20 cellular contexts compared by ENCODE assay signal in the genomic region with DNA sequence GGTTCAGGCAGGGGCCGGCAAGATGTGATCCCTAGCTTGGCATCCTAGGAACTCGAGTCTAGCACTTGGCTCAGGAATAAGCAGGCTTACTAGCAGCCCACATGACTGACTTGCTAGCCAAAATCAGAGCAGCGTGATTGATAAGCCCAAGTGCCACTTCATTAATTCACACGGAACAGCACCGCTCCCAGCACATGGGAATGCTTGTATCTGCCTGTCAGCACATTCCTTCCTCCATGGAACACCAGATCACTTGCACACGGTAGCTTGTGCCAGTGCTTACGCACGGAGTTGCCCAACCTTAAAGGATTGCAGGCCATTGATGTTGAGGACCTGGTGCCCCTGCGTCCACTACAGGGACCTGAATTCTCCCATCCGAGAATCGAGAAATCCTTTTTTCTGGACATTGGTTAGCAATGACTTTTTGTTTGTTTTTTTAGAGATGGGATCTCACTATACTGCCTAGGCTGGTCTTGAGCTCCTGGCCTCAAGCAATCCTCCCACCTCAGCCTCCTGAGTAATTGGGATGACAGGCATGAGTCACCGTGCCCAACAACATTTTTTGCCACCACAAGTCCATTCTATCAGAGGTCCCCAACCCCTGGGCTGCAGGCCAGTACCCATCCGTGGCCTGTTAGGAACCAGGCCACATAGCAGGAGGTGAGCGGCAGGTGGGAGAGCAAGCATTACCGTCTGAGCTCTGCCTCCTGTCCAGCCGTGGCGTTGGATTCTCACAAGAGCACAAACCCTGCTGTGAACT. TPM values are rescaled to one million over a fixed set of nuclear protein-coding genes. Genes with fewer than 3 reads are reported as not detected.
A peak's percentile ranks its signal among the peaks of the same experiment; 100 is the strongest.
DNase-seq lines count a peak whose midpoint lies in the region; ATAC-seq and TF ChIP-seq lines count a peak whose summit lies in the region.
"Had no signal": no experiment of that assay in that cellular context is flagged by ENCODE, and none has a peak within 500 bp of the region (broad histone marks: within the 10 kb centered on the region; RNA-seq: fewer than 3 reads in every experiment).

No MANE protein-coding gene starts in this region.

- no peaks in the 10 kb centered on the region for H3K79me1 ChIP-seq in trophoblast cell (ENCODE audit: low read length)

- H4K8ac ChIP-seq in trophoblast cell (ENCODE audit: low read depth, low read length): no peak overlapping the region

- no peaks in the 10 kb centered on the region for H3K9me3 ChIP-seq in BLaER1 treated with 17β-estradiol and CSF1 and Interleukin-3, amounts not matched to agents 10 nM and 100 nM (replicated peaks in 1 of 11)
- H3K9me3 ChIP-seq in PC-3 (ENCODE audit: low read length): no peaks in the 10 kb centered on the region
- peaks cover 1% of the 10 kb centered on the region for H3K9me3 ChIP-seq in trophoblast cell (ENCODE audit: insufficient read depth, low read depth, low read length)
- no peaks in the 10 kb centered on the region for H3K9me3 ChIP-seq in CD4-positive, alpha-beta memory T cell (ENCODE audit: control insufficient read depth in 1 of 2, low read length in 2 of 2)

- 0 out of 2 replicates have a peak, but pooled peaks have one; percentile 15 for ATAC-seq in PC-3
- ATAC-seq in Right ventricle myocardium superior (ENCODE audit: poor library complexity): peak; percentile 79
- ATAC-seq in HG02642 (IDR thresholded peaks at IDR 0.05; ENCODE audit: poor library complexity, unreplicated experiment): no peak
- no peak for ATAC-seq in HG02571 (IDR thresholded peaks at IDR 0.05; ENCODE audit: unreplicated experiment)
- ATAC-seq: activated naive CD8-positive, alpha-beta T cell treated with anti-CD3 and anti-CD28 coated beads, Interleukin-2, amount 50 U/mL, for 24 hours; stimulated activated naive CD8-positive, alpha-beta T cell treated with anti-CD3 and anti-CD28 coated beads, Interleukin-15, Interleukin-2, amounts not matched to agents 100 U/mL and 50 U/mL, for 24 hours had no signal

- H3K4me3 Mint-ChIP-seq in CD4-positive, alpha-beta memory T cell: no peak overlapping the region
- H3K4me3 Mint-ChIP-seq: activated naive CD8-positive, alpha-beta T cell treated with anti-CD3 and anti-CD28 coated beads, Interleukin-2, amount 50 U/mL, for 24 hours; nephron had no signal

- H3K4me1 Mint-ChIP-seq in CD4-positive, alpha-beta memory T cell: peaks cover 0 to under 1% (median 0%) of the 10 kb centered on the region in 4 donors

- H3K9ac ChIP-seq in BLaER1 treated with 17β-estradiol and CSF1 and Interleukin-3, amounts not matched to agents 10 nM and 100 nM: no peak overlapping the region
- H3K9ac ChIP-seq in PC-3 (ENCODE audit: low read length) (no peak overlapping the region), trophoblast cell (ENCODE audit: low read length) (no peak overlapping the region)

- no peak overlapping the region for H3K14ac ChIP-seq in trophoblast cell (ENCODE audit: low read length)

- peak overlapping the region in 8 of 11 experiments; percentile 2 to 80 (median 62); a peak in 11 of 22 replicates for H3K4me2 ChIP-seq in BLaER1 treated with 17β-estradiol and CSF1 and Interleukin-3, amounts not matched to agents 10 nM and 100 nM
- no peak overlapping the region for H3K4me2 ChIP-seq in PC-3 (ENCODE audit: low read length)
- H3K4me2 ChIP-seq in trophoblast cell (ENCODE audit: low read length): no peak overlapping the region

- H2BK120ac ChIP-seq in trophoblast cell (ENCODE audit: insufficient read depth, low read length, poor library complexity): no peak overlapping the region

- H3K18ac ChIP-seq in trophoblast cell (ENCODE audit: low read length): no peak overlapping the region

- H2AK5ac ChIP-seq in trophoblast cell (ENCODE audit: low read length): no peak overlapping the region

- no peak overlapping the region for H4K12ac ChIP-seq in trophoblast cell (ENCODE audit: low read depth, low read length)

- H2AFZ ChIP-seq in PC-3 (ENCODE audit: low read length): no peak overlapping the region
- no peak overlapping the region for H2AFZ ChIP-seq in trophoblast cell (ENCODE audit: insufficient read depth, low read length, poor library complexity)

- H2BK12ac ChIP-seq in trophoblast cell (ENCODE audit: low read length): no peak overlapping the region

- no peaks in the 10 kb centered on the region for H3K9me2 ChIP-seq in PC-3 (replicated peaks; ENCODE audit: low read length)

- no peak overlapping the region for H2BK5ac ChIP-seq in trophoblast cell (ENCODE audit: low read depth, low read length, poor library complexity)

- no peak overlapping the region for H3K27ac Mint-ChIP-seq in CD4-positive, alpha-beta memory T cell
- H3K27ac Mint-ChIP-seq: activated naive CD8-positive, alpha-beta T cell treated with anti-CD3 and anti-CD28 coated beads, Interleukin-2, amount 50 U/mL, for 24 hours; nephron had no signal

- H3K4me1 ChIP-seq in BLaER1 treated with 17β-estradiol and CSF1 and Interleukin-3, amounts not matched to agents 10 nM and 100 nM: peaks cover 35 to 99% (median 96%) of the 10 kb centered on the region in 10 experiments
- H3K4me1 ChIP-seq in PC-3 (ENCODE audit: insufficient read depth, low read length): no peaks in the 10 kb centered on the region; the same call in 1 of the 2 replicates
- no peaks in the 10 kb centered on the region for H3K4me1 ChIP-seq in trophoblast cell (ENCODE audit: control insufficient read depth in 1 of 2, insufficient read depth in 2 of 2, low read length in 2 of 2)
- no peaks in the 10 kb centered on the region for H3K4me1 ChIP-seq in CD4-positive, alpha-beta memory T cell (ENCODE audit: insufficient read depth, low read length)

- H3K36me3 ChIP-seq in BLaER1 treated with 17β-estradiol and CSF1 and Interleukin-3, amounts not matched to agents 10 nM and 100 nM: no peaks in the 10 kb centered on the region
- H3K36me3 ChIP-seq in PC-3 (ENCODE audit: low read depth, low read length) (no peaks in the 10 kb centered on the region), trophoblast cell (ENCODE audit: control insufficient read depth in 1 of 2, insufficient read depth in 2 of 2, low read length in 2 of 2) (peaks cover 0 to 2% of the 10 kb centered on the region in 2 experiments)
- no peaks in the 10 kb centered on the region for H3K36me3 ChIP-seq in CD4-positive, alpha-beta memory T cell (ENCODE audit: insufficient read depth, low read length)

- DNase-seq in PC-3 (peak; percentile 38), Right ventricle myocardium superior (peak; percentile 82), trophoblast cell (peak; percentile 36 to 56), NCI-H146 (lab: John Stamatoyannopoulos, UW) (no peak)
- no peak for DNase-seq in CD4-positive, alpha-beta memory T cell
- DNase-seq: activated CD4-positive, alpha-beta T cell treated with anti-CD3 and anti-CD28 coated beads for 4 hours; activated naive CD8-positive, alpha-beta T cell treated with anti-CD3 and anti-CD28 coated beads, Interleukin-2, amount 50 U/mL, for 24 hours; DMS53; HCEC 1CT; Karpas-422; NCI-H187 treated with DMSO at 0.1 percent for 48 hours; NCI-H526; stimulated activated naive CD8-positive, alpha-beta T cell treated with anti-CD3 and anti-CD28 coated beads, Interleukin-15, Interleukin-2, amounts not matched to agents 100 U/mL and 50 U/mL, for 24 hours had no signal

- peaks cover 0 to 16% (median 0%) of the 10 kb centered on the region in 11 experiments; a peak in 1 of 22 replicates for H3K27me3 ChIP-seq in BLaER1 treated with 17β-estradiol and CSF1 and Interleukin-3, amounts not matched to agents 10 nM and 100 nM
- H3K27me3 ChIP-seq in PC-3 (ENCODE audit: low read length) (no peaks in the 10 kb centered on the region), trophoblast cell (ENCODE audit: insufficient read depth, low read length) (no peaks in the 10 kb centered on the region)
- H3K27me3 ChIP-seq in CD4-positive, alpha-beta memory T cell (ENCODE audit: insufficient read depth, low read length): no peaks in the 10 kb centered on the region

- peaks cover 0 to 18% (median 7%) of the 10 kb centered on the region in 11 experiments; a peak in 12 of 22 replicates for H4K20me1 ChIP-seq in BLaER1 treated with 17β-estradiol and CSF1 and Interleukin-3, amounts not matched to agents 10 nM and 100 nM
- H4K20me1 ChIP-seq in PC-3 (ENCODE audit: low read length): no peaks in the 10 kb centered on the region

- POLR2A ChIA-PET in PC-3 (lab: Charles Lee; ENCODE audit: unreplicated experiment): no interaction called here
- POLR2A ChIA-PET in CD4-positive, alpha-beta memory T cell (lab: Charles Lee; ENCODE audit: partially characterized antibody): no interaction called here

- no peaks in the 10 kb centered on the region for H3K79me2 ChIP-seq in PC-3 (ENCODE audit: low read length)
- no peaks in the 10 kb centered on the region for H3K79me2 ChIP-seq in trophoblast cell (ENCODE audit: control insufficient read depth, insufficient read depth, low read length, poor library complexity)

- intact Hi-C loops in PC-3 (cut with micrococcal nuclease): no loop called here
- intact Hi-C loops in Right ventricle myocardium superior (cut with DNase I): no loop called here
- intact Hi-C loops in CD4-positive, alpha-beta memory T cell (cut with micrococcal nuclease): loop anchor here (10.0 kb wide), 1 partner anchor 202 kb away; no protein-coding TSS in a partner anchor

- no TSS peak for BruUV-seq in PC-3 (replicated peaks; lab: Mats Ljungman, UMichigan)

- no peaks in the 10 kb centered on the region for H3K9me3 Mint-ChIP-seq in CD4-positive, alpha-beta memory T cell
- H3K9me3 Mint-ChIP-seq: activated naive CD8-positive, alpha-beta T cell treated with anti-CD3 and anti-CD28 coated beads, Interleukin-2, amount 50 U/mL, for 24 hours; nephron had no signal

- peaks cover 31 to 39% of the 10 kb centered on the region in 2 donors for H3K27me3 Mint-ChIP-seq in CD4-positive, alpha-beta memory T cell

- H4K91ac ChIP-seq in trophoblast cell (ENCODE audit: low read depth, low read length): no peak overlapping the region

- no peak overlapping the region for H3K27ac ChIP-seq in BLaER1 treated with 17β-estradiol and CSF1 and Interleukin-3, amounts not matched to agents 10 nM and 100 nM
- no peak overlapping the region for H3K27ac ChIP-seq in PC-3 (ENCODE audit: low read length)
- no peak overlapping the region for H3K27ac ChIP-seq in trophoblast cell (ENCODE audit: low read depth, low read length)
- H3K27ac ChIP-seq in CD4-positive, alpha-beta memory T cell (ENCODE audit: low read depth, low read length): no peak overlapping the region
- H3K27ac ChIP-seq: RWPE1, skin epidermis had no signal

- peak overlapping the region; percentile 30 for H3K23ac ChIP-seq in trophoblast cell (ENCODE audit: low read length)

- WGBS in trophoblast cell (ENCODE audit: extremely low coverage, insufficient coverage, insufficient read length): no CpG with 5 or more reads among the region's 17 CpGs

- TF ChIP-seq CTCF in PC-3 (conservative IDR thresholded peaks at IDR 0.05; ENCODE audit: low read depth, low read length): no peak

- H3K36me3 Mint-ChIP-seq in CD4-positive, alpha-beta memory T cell: no peaks in the 10 kb centered on the region

- CTCF ChIA-PET in PC-3 (lab: Charles Lee): no interaction called here
- CTCF ChIA-PET in CD4-positive, alpha-beta memory T cell (lab: Charles Lee; ENCODE audit: partially characterized antibody): no interaction called here

- no peaks in the 10 kb centered on the region for H3F3A ChIP-seq in PC-3 (ENCODE audit: low read length, unreplicated experiment)

- H3K4ac ChIP-seq in trophoblast cell (ENCODE audit: low read depth, low read length): no peak overlapping the region

- H3K4me3 ChIP-seq in BLaER1 treated with 17β-estradiol and CSF1 and Interleukin-3, amounts not matched to agents 10 nM and 100 nM: no peak overlapping the region
- H3K4me3 ChIP-seq in PC-3 (ENCODE audit: low read length): no peak overlapping the region
- no peak overlapping the region for H3K4me3 ChIP-seq in trophoblast cell (ENCODE audit: low read depth, low read length)
- no peak overlapping the region for H3K4me3 ChIP-seq in CD4-positive, alpha-beta memory T cell (ENCODE audit: low read length in 2 of 2)
- H3K4me3 ChIP-seq: skin epidermis had no signal

RNA-seq across cellular contexts. Expression of a gene that starts 30.6 kb away (rescaled TPM):
- total RNA-seq in PC-3 (2014; rRNA removed): 5.1 and 6.2 TPM in 2 replicates
- total RNA-seq in Right ventricle myocardium superior: 156 TPM
- 29.4 and 31.7 TPM in 2 replicates for polyA plus RNA-seq in trophoblast cell (2013)
- total RNA-seq in CD4-positive, alpha-beta memory T cell: under 1 TPM; 0.67 to 0.84 TPM
- not detected for polyA plus RNA-seq in CD4-positive, alpha-beta memory T cell
- total RNA-seq: T-helper 2 cell treated with Interferon-gamma antibody and Interleukin-4, amounts not matched to agents 100 ng/mL and 5 ng/mL, for 36 hours had no signal

Comparison
In these comparisons a context has a peak if more than half of its experiments do, and no peak if none do; other contexts are left out.
1. H3K4me2 ChIP-seq: peak in BLaER1 treated with 17β-estradiol and CSF1 and Interleukin-3, amounts not matched to agents 10 nM and 100 nM (8 of 11); none in PC-3 (single experiment) and trophoblast cell (single experiment).
2. ATAC-seq: peak in PC-3 (single experiment) and Right ventricle myocardium superior (single experiment); none in HG02642 (single experiment) and HG02571 (single experiment).
3. DNase-seq: peak in PC-3 (single experiment), Right ventricle myocardium superior (single experiment) and trophoblast cell (2 of 2); none in NCI-H146 (single experiment) and CD4-positive, alpha-beta memory T cell (0 of 5).
4. RNA of a gene that starts 30.6 kb away (total RNA-seq): 156 TPM in Right ventricle myocardium superior (single experiment); 5.1 to 6.2 TPM in PC-3 and 0.67 to 0.84 TPM in CD4-positive, alpha-beta memory T cell; every median in the first group is over 10 times any median in the second.